In genomic region chr16:90057738-90058173, GRCh38 we compare ENCODE assay signal across 1 cellular context.
TF ChIP-seq lines count a peak whose summit lies in the region.

No MANE protein-coding gene starts in this region.

TF ChIP-seq in K562, 482 proteins besides CTCF, POLR2A, EP300 and RAD21 (continued from another document):
- no peak for TF ChIP-seq ZBTB11 (CRISPR knock-in tag; IDR thresholded peaks at IDR 0.05)
- no peak for TF ChIP-seq MTF1 (CRISPR knock-in tag; IDR thresholded peaks at IDR 0.05; ENCODE audit: borderline replicate concordance)
- no peak for TF ChIP-seq POLR2B (IDR thresholded peaks at IDR 0.05; ENCODE audit: low read depth, partially characterized antibody)
- 0 out of 2 replicates have a peak, but pooled peaks have one; percentile 13 for TF ChIP-seq ZBTB9 (CRISPR knock-in tag; IDR thresholded peaks at IDR 0.05)
- TF ChIP-seq CSDE1 (IDR thresholded peaks at IDR 0.05), result no peak
